Comparison of ENCODE assay signal across 16 cellular contexts in the genomic region with DNA sequence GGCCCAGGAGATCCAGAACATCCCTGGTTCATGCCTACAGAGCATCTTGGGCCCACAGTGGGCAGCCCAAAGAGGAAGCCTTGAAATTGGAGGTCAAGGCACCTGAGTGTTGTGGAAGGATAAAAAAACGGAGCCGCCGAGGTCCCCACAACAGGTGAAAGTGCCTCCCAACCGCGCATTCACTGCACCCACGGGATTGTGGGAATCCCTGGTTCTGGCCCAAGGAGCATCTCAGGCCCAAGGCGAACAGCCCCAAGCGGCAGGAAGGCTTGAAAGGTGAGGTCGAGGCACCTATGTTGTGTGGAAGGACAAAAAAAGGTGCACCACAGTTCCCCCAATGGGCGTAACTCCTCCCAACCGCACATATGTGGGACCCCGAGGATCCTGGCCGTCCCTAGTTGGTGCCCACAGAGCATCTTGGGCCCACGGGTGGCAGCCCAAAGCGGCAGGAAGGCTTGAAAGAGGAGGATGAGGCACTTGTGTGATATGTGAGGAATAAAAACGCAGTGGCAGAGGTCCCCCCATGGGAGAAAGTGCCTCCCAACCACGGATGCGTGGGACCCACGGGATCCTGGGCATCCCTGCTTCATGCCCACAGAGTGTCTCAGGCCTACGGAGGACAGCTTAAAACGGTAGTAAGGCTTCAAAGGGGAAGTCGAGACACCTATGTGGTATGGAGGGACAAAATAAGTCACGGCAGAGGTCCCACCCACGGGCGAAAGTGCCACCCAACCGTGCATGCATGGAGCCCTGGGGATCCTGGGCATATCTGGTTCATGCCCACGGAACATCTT.
"Had no signal": no experiment of that assay in that cellular context is flagged by ENCODE, and none has a peak within 500 bp of the region (broad histone marks: within the 10 kb centered on the region; RNA-seq: fewer than 3 reads in every experiment).

No MANE protein-coding gene starts in this region.

- H3K4me3 ChIP-seq: esophagus squamous epithelium, ovary, tibial nerve had no signal

- H3K4me1 ChIP-seq: esophagus squamous epithelium, tibial nerve had no signal

- H3K36me3 ChIP-seq: brain microvascular endothelial cell, esophagus squamous epithelium, ovary, tibial nerve had no signal

- H3K27ac ChIP-seq: brain microvascular endothelial cell, esophagus squamous epithelium, ovary, tibial nerve had no signal

- ATAC-seq: activated CD8-positive, alpha-beta T cell treated with anti-CD3 and anti-CD28 coated beads, Interleukin-2, amount 10 ng/mL, durations not matched to agents 7 days and 5 days; left colon; stimulated activated effector memory CD8-positive, alpha-beta T cell treated with anti-CD3 and anti-CD28 coated beads, Interleukin-12 subunit alpha, Interleukin-12 subunit beta, amount 100 ng/mL, for 72 hours had no signal

- DNase-seq: activated CD4-positive, alpha-beta T cell treated with anti-CD3 and anti-CD28 coated beads for 48 hours; activated CD8-positive, alpha-beta memory T cell treated with anti-CD3 and anti-CD28 coated beads, Interleukin-2, amount 50 U/mL, for 48 hours; activated CD8-positive, alpha-beta T cell treated with anti-CD3 and anti-CD28 coated beads, Interleukin-2, amount 10 ng/mL, durations not matched to agents 7 days and 5 days; activated effector memory CD4-positive, alpha-beta T cell treated with Interleukin-2 at 50 U/mL for 16 hours; brain microvascular endothelial cell; cerebellar nuclear complex; esophagus squamous epithelium; foreskin fibroblast; glutamatergic neuron; immature natural killer cell; left colon; nephron progenitor cell; ovary; small intestine had no signal

- H3K9me3 ChIP-seq: ovary had no signal

- H3K27me3 ChIP-seq: brain microvascular endothelial cell, esophagus squamous epithelium, ovary, tibial nerve had no signal
